ENCODE assay signal across 1 cellular context in the genomic region with DNA sequence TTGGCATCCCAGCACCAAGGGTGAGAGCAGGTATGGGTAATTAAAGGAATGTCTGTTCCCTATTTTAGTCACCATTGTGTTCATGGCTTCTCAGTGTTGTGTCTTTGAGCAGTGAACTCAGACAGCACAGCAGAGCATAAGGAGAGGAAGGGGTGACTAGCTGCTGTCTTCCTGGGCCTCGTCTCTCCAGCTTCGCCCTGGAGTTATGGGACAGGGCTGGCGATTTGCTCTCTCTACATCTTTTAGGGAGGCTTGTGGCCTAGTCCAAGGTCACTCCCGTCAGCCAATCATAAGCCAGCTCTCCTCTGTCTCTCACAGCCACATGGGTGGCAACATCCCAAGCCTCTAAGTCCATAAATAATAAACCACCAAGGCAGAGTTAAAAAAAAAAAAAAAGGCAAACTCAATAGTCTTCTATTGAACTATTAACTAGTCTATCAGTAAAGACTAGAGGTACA.
A peak's percentile ranks its signal among the peaks of the same experiment; 100 is the strongest.
TF ChIP-seq lines count a peak whose summit lies in the region.

No MANE protein-coding gene starts in this region.

TF ChIP-seq in HepG2, 621 proteins besides CTCF, POLR2A, EP300 and RAD21 (continued from another document):
- TF ChIP-seq, protein P1, sequence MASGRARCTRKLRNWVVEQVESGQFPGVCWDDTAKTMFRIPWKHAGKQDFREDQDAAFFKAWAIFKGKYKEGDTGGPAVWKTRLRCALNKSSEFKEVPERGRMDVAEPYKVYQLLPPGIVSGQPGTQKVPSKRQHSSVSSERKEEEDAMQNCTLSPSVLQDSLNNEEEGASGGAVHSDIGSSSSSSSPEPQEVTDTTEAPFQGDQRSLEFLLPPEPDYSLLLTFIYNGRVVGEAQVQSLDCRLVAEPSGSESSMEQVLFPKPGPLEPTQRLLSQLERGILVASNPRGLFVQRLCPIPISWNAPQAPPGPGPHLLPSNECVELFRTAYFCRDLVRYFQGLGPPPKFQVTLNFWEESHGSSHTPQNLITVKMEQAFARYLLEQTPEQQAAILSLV (CRISPR knock-in tag; IDR thresholded peaks at IDR 0.05; ENCODE audit: borderline replicate concordance) = no peak
- TF ChIP-seq FOXA1 (IDR thresholded peaks at IDR 0.05) (no peak), FOXA1 (CRISPR knock-in tag; IDR thresholded peaks at IDR 0.05) (no peak), ZNF569 (CRISPR knock-in tag; IDR thresholded peaks at IDR 0.05; ENCODE audit: borderline replicate concordance) (no peak), SRY (CRISPR knock-in tag; IDR thresholded peaks at IDR 0.05) (0 out of 2 replicates have a peak, but pooled peaks have one; percentile 27), CBX1 (IDR thresholded peaks at IDR 0.05; ENCODE audit: low read depth) (no peak), ZZZ3 (CRISPR knock-in tag; IDR thresholded peaks at IDR 0.05; ENCODE audit: borderline replicate concordance) (no peak), KDM2A (CRISPR knock-in tag; IDR thresholded peaks at IDR 0.05; ENCODE audit: borderline replicate concordance, low read depth) (peak; percentile 15; the same call in 1 of the 2 replicates), ZNF44 (CRISPR knock-in tag; IDR thresholded peaks at IDR 0.05) (no peak), ZNF264 (CRISPR knock-in tag; IDR thresholded peaks at IDR 0.05) (0 out of 2 replicates have a peak, but pooled peaks have one; percentile 24), ZNF180 (CRISPR knock-in tag; IDR thresholded peaks at IDR 0.05; ENCODE audit: borderline replicate concordance, low read depth) (no peak), ZSCAN21 (CRISPR knock-in tag; IDR thresholded peaks at IDR 0.05; ENCODE audit: borderline replicate concordance) (0 out of 2 replicates have a peak, but pooled peaks have one; percentile 31), ATRX (CRISPR knock-in tag; IDR thresholded peaks at IDR 0.05; ENCODE audit: borderline replicate concordance) (0 out of 2 replicates have a peak, but pooled peaks have one; percentile 74), IKZF4 (CRISPR knock-in tag; IDR thresholded peaks at IDR 0.05; ENCODE audit: borderline replicate concordance, low read depth, not compliant biosample characterization) (peak; percentile 2), SALL1 (CRISPR knock-in tag; IDR thresholded peaks at IDR 0.05) (0 out of 2 replicates have a peak, but pooled peaks have one; percentile 32), NFYC (CRISPR knock-in tag; IDR thresholded peaks at IDR 0.05) (peak; percentile 57), NFRKB (IDR thresholded peaks at IDR 0.05) (no peak)
- TF ChIP-seq, protein P2, sequence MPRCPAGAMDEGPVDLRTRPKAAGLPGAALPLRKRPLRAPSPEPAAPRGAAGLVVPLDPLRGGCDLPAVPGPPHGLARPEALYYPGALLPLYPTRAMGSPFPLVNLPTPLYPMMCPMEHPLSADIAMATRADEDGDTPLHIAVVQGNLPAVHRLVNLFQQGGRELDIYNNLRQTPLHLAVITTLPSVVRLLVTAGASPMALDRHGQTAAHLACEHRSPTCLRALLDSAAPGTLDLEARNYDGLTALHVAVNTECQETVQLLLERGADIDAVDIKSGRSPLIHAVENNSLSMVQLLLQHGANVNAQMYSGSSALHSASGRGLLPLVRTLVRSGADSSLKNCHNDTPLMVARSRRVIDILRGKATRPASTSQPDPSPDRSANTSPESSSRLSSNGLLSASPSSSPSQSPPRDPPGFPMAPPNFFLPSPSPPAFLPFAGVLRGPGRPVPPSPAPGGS (CRISPR knock-in tag; IDR thresholded peaks at IDR 0.05) = no peak
- TF ChIP-seq, protein P3, sequence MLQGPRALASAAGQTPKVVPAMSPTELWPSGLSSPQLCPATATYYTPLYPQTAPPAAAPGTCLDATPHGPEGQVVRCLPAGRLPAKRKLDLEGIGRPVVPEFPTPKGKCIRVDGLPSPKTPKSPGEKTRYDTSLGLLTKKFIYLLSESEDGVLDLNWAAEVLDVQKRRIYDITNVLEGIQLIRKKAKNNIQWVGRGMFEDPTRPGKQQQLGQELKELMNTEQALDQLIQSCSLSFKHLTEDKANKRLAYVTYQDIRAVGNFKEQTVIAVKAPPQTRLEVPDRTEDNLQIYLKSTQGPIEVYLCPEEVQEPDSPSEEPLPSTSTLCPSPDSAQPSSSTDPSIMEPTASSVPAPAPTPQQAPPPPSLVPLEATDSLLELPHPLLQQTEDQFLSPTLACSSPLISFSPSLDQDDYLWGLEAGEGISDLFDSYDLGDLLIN (CRISPR knock-in tag; IDR thresholded peaks at IDR 0.05; ENCODE audit: borderline replicate concordance) = 0 out of 2 replicates have a peak, but pooled peaks have one; percentile 26
